ENCODE assay signal across 8 cellular contexts in the genomic region with DNA sequence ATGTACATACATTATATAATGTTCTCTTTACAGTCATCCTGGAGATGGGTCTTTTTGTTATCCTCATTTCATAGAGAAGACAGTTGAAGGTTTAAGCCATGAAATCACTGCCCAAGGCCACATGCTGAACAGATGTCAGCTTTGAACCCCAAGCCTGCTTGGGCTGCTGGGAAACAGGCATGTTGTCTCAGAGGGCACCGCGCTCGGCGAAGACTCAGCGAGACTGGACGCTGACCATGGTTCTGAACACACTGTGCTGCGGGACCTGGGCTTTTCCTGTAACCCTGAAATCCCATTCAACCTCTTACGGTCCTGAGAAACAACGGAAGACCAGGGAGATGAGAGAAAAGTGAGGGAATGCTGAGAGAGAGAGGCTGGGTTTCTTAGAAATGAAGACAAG. TPM values are rescaled to one million over a fixed set of nuclear protein-coding genes. Genes with fewer than 3 reads are reported as not detected.
A peak's percentile ranks its signal among the peaks of the same experiment; 100 is the strongest.
DNase-seq lines count a peak whose midpoint lies in the region; ATAC-seq, FAIRE-seq and TF ChIP-seq lines count a peak whose summit lies in the region.

No MANE protein-coding gene starts in this region.

- intact Hi-C loops in HepG2 (cut with micrococcal nuclease; ENCODE audit: unreplicated experiment): no loop called here

- TF ChIP-seq EP300 in HepG2 (IDR thresholded peaks at IDR 0.05; ENCODE audit: low read depth in 2 of 2, low read length in 2 of 2) (no peak), HepG2 (CRISPR knock-in tag; IDR thresholded peaks at IDR 0.05; ENCODE audit: borderline replicate concordance) (no peak)

- no peak overlapping the region for H2AFZ ChIP-seq in HepG2 (ENCODE audit: low read length)

- H3K4me1 ChIP-seq in adipocyte (ENCODE audit: control insufficient read depth, insufficient read depth, low read length) (peaks cover 5% of the 10 kb centered on the region), HepG2 (ENCODE audit: insufficient read depth, low read length) (no peaks in the 10 kb centered on the region)

- H4K20me1 ChIP-seq in HepG2 (ENCODE audit: insufficient read depth, low read length): peaks cover 9% of the 10 kb centered on the region; the same call in 1 of the 2 replicates

- in situ Hi-C loops in HepG2 (cut with HindIII; ENCODE audit: extremely low pct_ligation_motif_present, low pct_unique_long_range_greater_than_20kb): no loop called here

- ATAC-seq in HepG2 (peak; percentile 78), GM21447 (IDR thresholded peaks at IDR 0.05; ENCODE audit: unreplicated experiment) (no peak), HG02798 (IDR thresholded peaks at IDR 0.05; ENCODE audit: poor library complexity, unreplicated experiment) (no peak), HG03039 (IDR thresholded peaks at IDR 0.05; ENCODE audit: unreplicated experiment) (no peak)

- peaks cover 33% of the 10 kb centered on the region for H3K27me3 ChIP-seq in adipocyte (replicated peaks; ENCODE audit: control insufficient read depth, insufficient read depth, low read length)
- H3K27me3 ChIP-seq in HepG2 (ENCODE audit: control insufficient read depth in 1 of 2, insufficient read depth in 2 of 2, low read length in 2 of 2): peaks cover 0 to 20% of the 10 kb centered on the region in 2 experiments; a peak in 2 of 5 replicates

- no peak for TF ChIP-seq CTCF in AG10803 (conservative IDR thresholded peaks at IDR 0.05; ENCODE audit: low read length)
- no peak for TF ChIP-seq CTCF in LNCaP clone FGC (IDR thresholded peaks at IDR 0.05; ENCODE audit: control insufficient read depth, extremely low read depth, insufficient read depth)
- TF ChIP-seq CTCF in HepG2 (CRISPR knock-in tag; IDR thresholded peaks at IDR 0.05): no peak

- POLR2A ChIA-PET in HepG2 (lab: Yijun Ruan, JAX): no interaction called here

- peak; percentile 66 for FAIRE-seq in HepG2 (lab: Jason Lieb, UNC)

- TF ChIP-seq RAD21 in HepG2 (CRISPR knock-in tag; IDR thresholded peaks at IDR 0.05): no peak

- H3K36me3 ChIP-seq in adipocyte (ENCODE audit: control insufficient read depth, insufficient read depth, low read length, severe bottlenecking) (no peaks in the 10 kb centered on the region), HepG2 (replicated peaks in 1 of 2; ENCODE audit: control insufficient read depth in 1 of 2, insufficient read depth in 2 of 2, low read length in 2 of 2) (no peaks in the 10 kb centered on the region)

- H3K9me3 ChIP-seq in adipocyte (ENCODE audit: control insufficient read depth, low read length) (no peaks in the 10 kb centered on the region), HepG2 (ENCODE audit: low read length) (no peaks in the 10 kb centered on the region)

- H3K79me2 ChIP-seq in HepG2 (ENCODE audit: insufficient read depth, low read length): no peaks in the 10 kb centered on the region

- no TSS peak for BruUV-seq in HepG2 (replicated peaks; lab: Mats Ljungman, UMichigan)

- no peak overlapping the region for H3K4me3 ChIP-seq in AG10803 (ENCODE audit: low read length)
- no peak overlapping the region for H3K4me3 ChIP-seq in LNCaP clone FGC (ENCODE audit: low read depth, low read length)
- H3K4me3 ChIP-seq in adipocyte (ENCODE audit: low read length): no peak overlapping the region
- H3K4me3 ChIP-seq in HepG2 (replicated peaks in 1 of 3; ENCODE audit: insufficient read depth in 1 of 3, low read depth in 2 of 3, low read length in 3 of 3): no peak overlapping the region

- CTCF ChIA-PET in HepG2 (lab: Yijun Ruan, JAX; ENCODE audit: low intra/inter-chr PET ratio, low total read pairs): no interaction called here

- peak; percentile 62 for DNase-seq in AG10803 (ENCODE audit: low read depth)
- DNase-seq in LNCaP clone FGC (ENCODE audit: low read depth): peak; percentile 18
- peak; percentile 53 for DNase-seq in adipocyte (ENCODE audit: low read depth)
- DNase-seq in HepG2 (ENCODE audit: low spot score): peak; percentile 34
- DNase-seq in NCI-H526 treated with DMSO at 0.1 percent for 48 hours (lab: John Stamatoyannopoulos, UW): no peak

- no peak overlapping the region for H3K4me2 ChIP-seq in HepG2 (ENCODE audit: low read depth, low read length)

- H3K9ac ChIP-seq in adipocyte (ENCODE audit: low read length): no peak overlapping the region
- H3K9ac ChIP-seq in HepG2 (ENCODE audit: insufficient read depth, low read depth, low read length): no peak overlapping the region

- no peak overlapping the region for H3K27ac ChIP-seq in HepG2 (ENCODE audit: extremely low read length, insufficient read depth, low read length)

- no peak for TF ChIP-seq POLR2A in HepG2 (IDR thresholded peaks at IDR 0.05; ENCODE audit: insufficient read depth in 1 of 2, low read depth in 2 of 2, low read length in 2 of 2)

- under 1% methylated on average over 9 of the region's 9 CpGs for WGBS in HepG2 (ENCODE audit: low lambda C conversion rate)

RNA-seq across cellular contexts. Expression of a gene that starts 27.3 kb away (rescaled TPM):
- total RNA-seq in HepG2 (2016; rRNA removed; fragmentation: Illumina TruSeq; extraction: Trizol): 1.1 and 1.6 TPM in 2 replicates
- total RNA-seq in HepG2 (2016; cell fraction: cytosol; rRNA removed; fragmentation: Illumina TruSeq; extraction: Trizol; ENCODE audit: low read depth): 0.40 and 0.79 TPM in 2 replicates
- total RNA-seq in HepG2 (2016; cell fraction: insoluble cytoplasmic fraction; rRNA removed; fragmentation: Illumina TruSeq; extraction: Trizol): 0.77 and 1.4 TPM in 2 replicates
- 3.2 and 3.3 TPM in 2 replicates for total RNA-seq in HepG2 (2016; cell fraction: membrane; rRNA removed; fragmentation: Illumina TruSeq; extraction: Trizol)
- 1.0 and 1.3 TPM in 2 replicates for total RNA-seq in HepG2 (2016; cell fraction: nucleus; rRNA removed; fragmentation: Illumina TruSeq; extraction: Trizol)
- 0.74 and 0.91 TPM in 2 replicates for polyA plus RNA-seq in HepG2 (2011; rRNA removed)
- 0.47 and 0.78 TPM in 2 replicates for polyA plus RNA-seq in HepG2 (2011; cell fraction: cytosol; rRNA removed)
- 3.4 TPM in 2 replicates for polyA plus RNA-seq in HepG2 (2011; cell fraction: nucleus; rRNA removed)
- 2.5 and 3.6 TPM in 2 replicates for polyA plus RNA-seq in HepG2 (2012)
- polyA plus RNA-seq in HepG2 (2016; cell fraction: cytosol; fragmentation: Illumina TruSeq; extraction: Trizol; ENCODE audit: low read depth): 2.6 TPM in 2 replicates
- polyA plus RNA-seq in HepG2 (2016; cell fraction: insoluble cytoplasmic fraction; fragmentation: Illumina TruSeq; extraction: Trizol; ENCODE audit: low read depth): 4.2 and 5.4 TPM in 2 replicates
- polyA plus RNA-seq in HepG2 (2016; cell fraction: membrane; fragmentation: Illumina TruSeq; extraction: Trizol; ENCODE audit: low read depth): 8.0 and 8.2 TPM in 2 replicates
- 3.9 and 5.6 TPM in 2 replicates for polyA plus RNA-seq in HepG2 (2016; cell fraction: nucleus; fragmentation: Illumina TruSeq; extraction: Trizol; ENCODE audit: insufficient read depth, low read depth)
- 1.2 and 2.4 TPM in 2 replicates for polyA minus RNA-seq in HepG2 (2011; rRNA and poly(A)+ RNA removed; ENCODE audit: low replicate concordance)
- polyA minus RNA-seq in HepG2 (2011; cell fraction: cytosol; rRNA and poly(A)+ RNA removed): 2.5 and 3.3 TPM in 2 replicates
- polyA minus RNA-seq in HepG2 (2011; cell fraction: nucleus; rRNA and poly(A)+ RNA removed): 1.8 and 3.2 TPM in 2 replicates

RNA-seq across cellular contexts. Expression of a gene that starts 31.5 kb away (rescaled TPM):
- 21.0 and 22.8 TPM in 2 replicates for total RNA-seq in HepG2 (2016; rRNA removed; fragmentation: Illumina TruSeq; extraction: Trizol)
- total RNA-seq in HepG2 (2016; cell fraction: cytosol; rRNA removed; fragmentation: Illumina TruSeq; extraction: Trizol; ENCODE audit: low read depth): 10.6 and 12.2 TPM in 2 replicates
- total RNA-seq in HepG2 (2016; cell fraction: insoluble cytoplasmic fraction; rRNA removed; fragmentation: Illumina TruSeq; extraction: Trizol): 20.9 and 21.2 TPM in 2 replicates
- total RNA-seq in HepG2 (2016; cell fraction: membrane; rRNA removed; fragmentation: Illumina TruSeq; extraction: Trizol): 21.9 and 24.8 TPM in 2 replicates
- total RNA-seq in HepG2 (2016; cell fraction: nucleus; rRNA removed; fragmentation: Illumina TruSeq; extraction: Trizol): 10.8 and 12.0 TPM in 2 replicates
- polyA plus RNA-seq in HepG2 (2011; rRNA removed): 17.8 and 18.7 TPM in 2 replicates
- polyA plus RNA-seq in HepG2 (2011; cell fraction: cytosol; rRNA removed): 24.1 and 32.9 TPM in 2 replicates
- polyA plus RNA-seq in HepG2 (2011; cell fraction: nucleus; rRNA removed): 16.2 and 17.2 TPM in 2 replicates
- polyA plus RNA-seq in HepG2 (2012): 11.8 and 14.9 TPM in 2 replicates
- polyA plus RNA-seq in HepG2 (2016; cell fraction: cytosol; fragmentation: Illumina TruSeq; extraction: Trizol; ENCODE audit: low read depth): 10.2 and 10.4 TPM in 2 replicates
- 24.9 and 26.1 TPM in 2 replicates for polyA plus RNA-seq in HepG2 (2016; cell fraction: insoluble cytoplasmic fraction; fragmentation: Illumina TruSeq; extraction: Trizol; ENCODE audit: low read depth)
- 18.7 and 21.3 TPM in 2 replicates for polyA plus RNA-seq in HepG2 (2016; cell fraction: membrane; fragmentation: Illumina TruSeq; extraction: Trizol; ENCODE audit: low read depth)
- 17.9 and 19.2 TPM in 2 replicates for polyA plus RNA-seq in HepG2 (2016; cell fraction: nucleus; fragmentation: Illumina TruSeq; extraction: Trizol; ENCODE audit: insufficient read depth, low read depth)
- 6.1 and 13.8 TPM in 2 replicates for polyA minus RNA-seq in HepG2 (2011; rRNA and poly(A)+ RNA removed; ENCODE audit: low replicate concordance)
- 7.8 and 9.5 TPM in 2 replicates for polyA minus RNA-seq in HepG2 (2011; cell fraction: cytosol; rRNA and poly(A)+ RNA removed)
- 7.1 and 8.1 TPM in 2 replicates for polyA minus RNA-seq in HepG2 (2011; cell fraction: nucleus; rRNA and poly(A)+ RNA removed)

RNA-seq across cellular contexts. Expression of a gene that starts 45.1 kb away (rescaled TPM):
- total RNA-seq in HepG2 (2016; rRNA removed; fragmentation: Illumina TruSeq; extraction: Trizol): 20.7 and 23.0 TPM in 2 replicates
- 11.5 TPM in 2 replicates for total RNA-seq in HepG2 (2016; cell fraction: cytosol; rRNA removed; fragmentation: Illumina TruSeq; extraction: Trizol; ENCODE audit: low read depth)
- 21.1 and 22.0 TPM in 2 replicates for total RNA-seq in HepG2 (2016; cell fraction: insoluble cytoplasmic fraction; rRNA removed; fragmentation: Illumina TruSeq; extraction: Trizol)
- 13.9 and 18.8 TPM in 2 replicates for total RNA-seq in HepG2 (2016; cell fraction: membrane; rRNA removed; fragmentation: Illumina TruSeq; extraction: Trizol)
- total RNA-seq in HepG2 (2016; cell fraction: nucleus; rRNA removed; fragmentation: Illumina TruSeq; extraction: Trizol): 13.2 and 14.2 TPM in 2 replicates
- 13.7 and 19.9 TPM in 2 replicates for polyA plus RNA-seq in HepG2 (2011; rRNA removed)
- 10.9 and 15.9 TPM in 2 replicates for polyA plus RNA-seq in HepG2 (2011; cell fraction: cytosol; rRNA removed)
- 19.7 and 29.4 TPM in 2 replicates for polyA plus RNA-seq in HepG2 (2011; cell fraction: nucleus; rRNA removed)
- 10.9 and 11.0 TPM in 2 replicates for polyA plus RNA-seq in HepG2 (2012)
- 13.1 and 16.9 TPM in 2 replicates for polyA plus RNA-seq in HepG2 (2016; cell fraction: cytosol; fragmentation: Illumina TruSeq; extraction: Trizol; ENCODE audit: low read depth)
- 22.3 and 24.9 TPM in 2 replicates for polyA plus RNA-seq in HepG2 (2016; cell fraction: insoluble cytoplasmic fraction; fragmentation: Illumina TruSeq; extraction: Trizol; ENCODE audit: low read depth)
- 15.1 and 18.4 TPM in 2 replicates for polyA plus RNA-seq in HepG2 (2016; cell fraction: membrane; fragmentation: Illumina TruSeq; extraction: Trizol; ENCODE audit: low read depth)
- 24.9 and 28.1 TPM in 2 replicates for polyA plus RNA-seq in HepG2 (2016; cell fraction: nucleus; fragmentation: Illumina TruSeq; extraction: Trizol; ENCODE audit: insufficient read depth, low read depth)
- polyA minus RNA-seq in HepG2 (2011; rRNA and poly(A)+ RNA removed; ENCODE audit: low replicate concordance): 0.28 and 15.7 TPM in 2 replicates
- polyA minus RNA-seq in HepG2 (2011; cell fraction: cytosol; rRNA and poly(A)+ RNA removed): 6.9 and 7.3 TPM in 2 replicates
- polyA minus RNA-seq in HepG2 (2011; cell fraction: nucleus; rRNA and poly(A)+ RNA removed): 5.7 and 10.1 TPM in 2 replicates

RNA-seq across cellular contexts. Expression of a gene that starts 50.5 kb away (rescaled TPM):
- 6.9 and 13.7 TPM in 2 replicates for total RNA-seq in HepG2 (2016; rRNA removed; fragmentation: Illumina TruSeq; extraction: Trizol)
- total RNA-seq in HepG2 (2016; cell fraction: cytosol; rRNA removed; fragmentation: Illumina TruSeq; extraction: Trizol; ENCODE audit: low read depth): 5.2 and 5.9 TPM in 2 replicates
- 6.6 and 11.7 TPM in 2 replicates for total RNA-seq in HepG2 (2016; cell fraction: insoluble cytoplasmic fraction; rRNA removed; fragmentation: Illumina TruSeq; extraction: Trizol)
- total RNA-seq in HepG2 (2016; cell fraction: membrane; rRNA removed; fragmentation: Illumina TruSeq; extraction: Trizol): 5.3 and 5.4 TPM in 2 replicates
- 8.7 and 10.8 TPM in 2 replicates for total RNA-seq in HepG2 (2016; cell fraction: nucleus; rRNA removed; fragmentation: Illumina TruSeq; extraction: Trizol)
- 18.1 and 20.9 TPM in 2 replicates for polyA plus RNA-seq in HepG2 (2011; rRNA removed)
- polyA plus RNA-seq in HepG2 (2011; cell fraction: cytosol; rRNA removed): 13.5 and 16.8 TPM in 2 replicates
- polyA plus RNA-seq in HepG2 (2011; cell fraction: nucleus; rRNA removed): 61.3 and 62.3 TPM in 2 replicates
- 12.0 and 17.8 TPM in 2 replicates for polyA plus RNA-seq in HepG2 (2012)
- polyA plus RNA-seq in HepG2 (2016; cell fraction: cytosol; fragmentation: Illumina TruSeq; extraction: Trizol; ENCODE audit: low read depth): 4.2 and 4.7 TPM in 2 replicates
- 8.3 and 10.2 TPM in 2 replicates for polyA plus RNA-seq in HepG2 (2016; cell fraction: insoluble cytoplasmic fraction; fragmentation: Illumina TruSeq; extraction: Trizol; ENCODE audit: low read depth)
- 4.5 and 5.6 TPM in 2 replicates for polyA plus RNA-seq in HepG2 (2016; cell fraction: membrane; fragmentation: Illumina TruSeq; extraction: Trizol; ENCODE audit: low read depth)
- polyA plus RNA-seq in HepG2 (2016; cell fraction: nucleus; fragmentation: Illumina TruSeq; extraction: Trizol; ENCODE audit: insufficient read depth, low read depth): 41.1 and 43.4 TPM in 2 replicates
- 7.3 and 9.7 TPM in 2 replicates for polyA minus RNA-seq in HepG2 (2011; rRNA and poly(A)+ RNA removed; ENCODE audit: low replicate concordance)
- 3.4 and 4.0 TPM in 2 replicates for polyA minus RNA-seq in HepG2 (2011; cell fraction: cytosol; rRNA and poly(A)+ RNA removed)
- polyA minus RNA-seq in HepG2 (2011; cell fraction: nucleus; rRNA and poly(A)+ RNA removed): 7.9 and 9.8 TPM in 2 replicates

RNA-seq across cellular contexts. Expression of a gene that starts 55.4 kb away (rescaled TPM):
- total RNA-seq in HepG2 (2016; rRNA removed; fragmentation: Illumina TruSeq; extraction: Trizol): not detected in 2 replicates
- not detected in 2 replicates for total RNA-seq in HepG2 (2016; cell fraction: cytosol; rRNA removed; fragmentation: Illumina TruSeq; extraction: Trizol; ENCODE audit: low read depth)
- total RNA-seq in HepG2 (2016; cell fraction: insoluble cytoplasmic fraction; rRNA removed; fragmentation: Illumina TruSeq; extraction: Trizol): not detected in 2 replicates
- total RNA-seq in HepG2 (2016; cell fraction: membrane; rRNA removed; fragmentation: Illumina TruSeq; extraction: Trizol): not detected in 2 replicates
- total RNA-seq in HepG2 (2016; cell fraction: nucleus; rRNA removed; fragmentation: Illumina TruSeq; extraction: Trizol): not detected in 2 replicates
- polyA plus RNA-seq in HepG2 (2011; rRNA removed): 0.20 TPM in 1 of 2 replicates, not detected in the other
- not detected in 2 replicates for polyA plus RNA-seq in HepG2 (2011; cell fraction: cytosol; rRNA removed)
- not detected in 2 replicates for polyA plus RNA-seq in HepG2 (2011; cell fraction: nucleus; rRNA removed)
- polyA plus RNA-seq in HepG2 (2012): not detected in 2 replicates
- polyA plus RNA-seq in HepG2 (2016; cell fraction: cytosol; fragmentation: Illumina TruSeq; extraction: Trizol; ENCODE audit: low read depth): not detected in 2 replicates
- not detected in 2 replicates for polyA plus RNA-seq in HepG2 (2016; cell fraction: insoluble cytoplasmic fraction; fragmentation: Illumina TruSeq; extraction: Trizol; ENCODE audit: low read depth)
- polyA plus RNA-seq in HepG2 (2016; cell fraction: membrane; fragmentation: Illumina TruSeq; extraction: Trizol; ENCODE audit: low read depth): not detected in 2 replicates
- not detected in 2 replicates for polyA plus RNA-seq in HepG2 (2016; cell fraction: nucleus; fragmentation: Illumina TruSeq; extraction: Trizol; ENCODE audit: insufficient read depth, low read depth)
- polyA minus RNA-seq in HepG2 (2011; rRNA and poly(A)+ RNA removed; ENCODE audit: low replicate concordance): not detected in 2 replicates
- not detected in 2 replicates for polyA minus RNA-seq in HepG2 (2011; cell fraction: cytosol; rRNA and poly(A)+ RNA removed)
- polyA minus RNA-seq in HepG2 (2011; cell fraction: nucleus; rRNA and poly(A)+ RNA removed): not detected in 2 replicates
